In the genomic region with DNA sequence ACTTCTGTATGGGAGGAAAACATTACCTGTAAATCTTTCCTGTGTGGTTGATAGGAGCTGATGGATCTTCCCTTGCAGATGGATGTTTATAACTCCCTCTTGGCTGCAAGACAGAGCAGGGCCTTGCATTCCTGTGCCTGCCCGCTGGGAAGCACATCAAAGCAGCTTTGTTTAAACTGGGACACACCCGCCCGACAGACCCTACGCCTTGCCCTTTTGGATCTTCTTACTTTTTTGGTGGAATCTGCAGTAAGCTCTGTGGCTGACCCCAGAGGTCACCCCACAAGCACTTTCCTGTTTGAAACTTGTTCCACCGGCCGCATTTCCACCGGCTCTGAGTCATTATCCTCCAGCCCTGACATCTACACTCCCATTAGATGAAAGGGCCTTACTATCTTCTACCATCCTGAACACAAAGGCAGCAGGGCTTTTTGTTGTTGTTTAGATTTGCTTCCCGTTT, we compare ENCODE assay signal across 9 cellular contexts.
DNase-seq lines count a peak whose midpoint lies in the region; ATAC-seq and TF ChIP-seq lines count a peak whose summit lies in the region.
"Had no signal": no experiment of that assay in that cellular context is flagged by ENCODE, and none has a peak within 500 bp of the region (broad histone marks: within the 10 kb centered on the region; RNA-seq: fewer than 3 reads in every experiment).

No MANE protein-coding gene starts in this region.

- TF ChIP-seq POLR2A in erythroblast (IDR thresholded peaks at IDR 0.05; ENCODE audit: low read length) = no peak

- no peak for ATAC-seq in HG03354 (IDR thresholded peaks at IDR 0.05; ENCODE audit: poor library complexity, severe bottlenecking, unreplicated experiment)
- ATAC-seq in GM19452 (IDR thresholded peaks at IDR 0.05; ENCODE audit: unreplicated experiment) = no peak

- peak overlapping the region; percentile 6 for H3K4me3 ChIP-seq in neuron (ENCODE audit: low read length)

- H3K4me3 Mint-ChIP-seq in endothelial cell (ENCODE audit: unreplicated experiment) = no peak overlapping the region

- DNase-seq in H4 (ENCODE audit: low spot score) = peak; percentile 16
- DNase-seq in T1000 (lab: John Stamatoyannopoulos, UW) = peak; percentile 72
- DNase-seq in endothelial cell (ENCODE audit: low spot score) = peak; percentile 13
- no peak for DNase-seq in erythroblast (lab: John Stamatoyannopoulos, UW)
- DNase-seq in NCI-H2081 treated with DMSO at 0.1 percent for 48 hours (lab: John Stamatoyannopoulos, UW) = no peak

- no peaks in the 10 kb centered on the region for H3K27me3 Mint-ChIP-seq in endothelial cell (ENCODE audit: unreplicated experiment)

- H3K9me3 Mint-ChIP-seq in endothelial cell (ENCODE audit: unreplicated experiment) = no peaks in the 10 kb centered on the region

- H3K36me3 ChIP-seq in neuron (ENCODE audit: insufficient read depth, low read length) = no peaks in the 10 kb centered on the region

- H3K27ac Mint-ChIP-seq in endothelial cell (ENCODE audit: unreplicated experiment) = no peak overlapping the region

- H3K4me1 ChIP-seq in neuron (ENCODE audit: insufficient read depth, low read length) = peaks cover 30% of the 10 kb centered on the region
- H3K4me1 ChIP-seq: parathyroid adenoma had no signal

- peaks cover 24% of the 10 kb centered on the region for H3K4me1 Mint-ChIP-seq in endothelial cell (ENCODE audit: unreplicated experiment)

- TF ChIP-seq CTCF in endothelial cell (IDR thresholded peaks at IDR 0.05; ENCODE audit: unreplicated experiment) = no peak

- no peaks in the 10 kb centered on the region for H3K36me3 Mint-ChIP-seq in endothelial cell (ENCODE audit: low read depth, unreplicated experiment)

- H2AFZ ChIP-seq in neuron (ENCODE audit: low read depth, low read length) = peak overlapping the region; percentile 78
- H2AFZ ChIP-seq: parathyroid adenoma had no signal

- no peaks in the 10 kb centered on the region for H3K9me3 ChIP-seq in neuron (ENCODE audit: low read length)

- no peaks in the 10 kb centered on the region for H3K27me3 ChIP-seq in neuron (ENCODE audit: insufficient read depth, low read length)

Comparison
In these comparisons a context has a peak if more than half of its experiments do, and no peak if none do; other contexts are left out.
1. DNase-seq: peak in H4 (single experiment), T1000 (single experiment) and endothelial cell (single experiment); none in erythroblast (0 of 2) and NCI-H2081 treated with DMSO at 0.1 percent for 48 hours (single experiment).